ENCODE assay signal across 28 cellular contexts in the genomic region with DNA sequence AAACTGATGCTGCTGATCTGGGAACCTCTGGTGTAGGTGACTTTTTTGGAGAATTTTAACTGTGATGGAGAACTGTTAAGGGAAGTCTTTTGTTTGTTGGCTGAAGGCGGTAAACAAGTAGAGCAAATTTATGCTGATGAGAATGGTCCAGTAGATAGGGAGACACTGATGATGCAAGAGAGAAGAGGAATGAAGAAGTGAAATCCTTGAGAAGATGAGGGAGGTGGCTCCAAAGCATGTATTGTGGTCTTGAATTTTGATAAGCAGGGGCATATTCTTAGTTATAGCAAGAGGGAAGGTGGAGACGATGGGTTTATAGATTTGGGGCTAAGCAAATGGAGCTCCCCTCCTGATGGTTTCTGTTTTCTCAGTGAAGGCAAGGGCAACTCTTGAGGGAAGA.
"Had no signal": no experiment of that assay in that cellular context is flagged by ENCODE, and none has a peak within 500 bp of the region (broad histone marks: within the 10 kb centered on the region; RNA-seq: fewer than 3 reads in every experiment).

No MANE protein-coding gene starts in this region.

- H3K4me1 ChIP-seq: neural progenitor cell, testis had no signal

- H3K27me3 ChIP-seq: adrenal gland, body of pancreas, dorsolateral prefrontal cortex, gastrocnemius medialis, left lung, neural progenitor cell, testis, transverse colon had no signal

- DNase-seq: activated CD4-positive, alpha-beta T cell treated with anti-CD3 and anti-CD28 coated beads for 4 hours; activated CD4-positive, alpha-beta T cell treated with anti-CD3 and anti-CD28 coated beads, Interleukin-2, amount 50 U/mL, for 48 hours; activated CD8-positive, alpha-beta memory T cell treated with anti-CD3 and anti-CD28 coated beads for 24 hours; activated effector memory CD4-positive, alpha-beta T cell treated with Interleukin-2 at 50 U/mL for 16 hours; activated naive CD4-positive, alpha-beta T cell treated with Interleukin-2 at 50 U/mL for 16 hours; activated naive CD8-positive, alpha-beta T cell treated with anti-CD3 and anti-CD28 coated beads for 36 hours; adrenal gland; aorta; body of pancreas; dorsolateral prefrontal cortex; effector memory CD4-positive, alpha-beta T cell; gastrocnemius medialis; glutamatergic neuron; left lung; lower lobe of right lung; mesenchymal stem cell; natural killer cell; right cardiac atrium; stimulated activated CD4-positive, alpha-beta T cell treated with anti-CD3 and anti-CD28 coated beads, Interleukin-2, amount 100 ng/mL, for 48 hours; stimulated activated naive CD8-positive, alpha-beta T cell treated with anti-CD3 and anti-CD28 coated beads, Interleukin-15, Interleukin-2, amounts not matched to agents 100 U/mL and 50 U/mL, for 24 hours; testis had no signal

- H3K9me3 ChIP-seq: adrenal gland, body of pancreas, gastrocnemius medialis, left lung, lower lobe of right lung, testis, transverse colon had no signal

- FAIRE-seq: islet of Langerhans, TTC549, urothelium cell line had no signal

- H3K4me3 ChIP-seq: adrenal gland, body of pancreas, coronary artery, dorsolateral prefrontal cortex, gastrocnemius medialis, left lung, lower lobe of right lung, neural progenitor cell, testis, transverse colon had no signal

- ATAC-seq: body of pancreas; gastrocnemius medialis; left lung; lower lobe of right lung; natural killer cell; right cardiac atrium; stimulated activated naive CD8-positive, alpha-beta T cell treated with anti-CD3 and anti-CD28 coated beads, Interleukin-15, Interleukin-2, amounts not matched to agents 100 U/mL and 50 U/mL, for 24 hours had no signal

- H3K36me3 ChIP-seq: neural progenitor cell had no signal

- H3K27ac ChIP-seq: adrenal gland, body of pancreas, coronary artery, dorsolateral prefrontal cortex, gastrocnemius medialis, lower lobe of right lung, neural progenitor cell, testis, VCaP had no signal
